ENCODE assay signal across 17 cellular contexts in genomic region chr2:192126426-192126825, GRCh38.
DNase-seq lines count a peak whose midpoint lies in the region; ATAC-seq, FAIRE-seq and TF ChIP-seq lines count a peak whose summit lies in the region.
"Had no signal": no experiment of that assay in that cellular context is flagged by ENCODE, and none has a peak within 500 bp of the region (broad histone marks: within the 10 kb centered on the region; RNA-seq: fewer than 3 reads in every experiment).

No MANE protein-coding gene starts in this region.

- H3K4me2 ChIP-seq in GM23248 (ENCODE audit: unreplicated experiment) = peak overlapping the region; percentile 16
- peak overlapping the region; percentile 5 for H3K4me2 ChIP-seq in skeletal muscle satellite cell (ENCODE audit: low read length)

- ATAC-seq in Right ventricle myocardium inferior = no peak
- ATAC-seq: HCT116, K562, Panc1 had no signal

- no peak overlapping the region for H3K4me3 ChIP-seq in GM23248
- no peak overlapping the region for H3K4me3 ChIP-seq in skeletal muscle satellite cell (ENCODE audit: low read length)
- H3K4me3 ChIP-seq in foreskin fibroblast (ENCODE audit: low read depth in 1 of 2, low read length in 2 of 2) = no peak overlapping the region
- H3K4me3 ChIP-seq: K562, SK-N-MC had no signal

- H3K27me3 ChIP-seq in GM23248 (replicated peaks; ENCODE audit: insufficient read depth) = no peaks in the 10 kb centered on the region
- H3K27me3 ChIP-seq in skeletal muscle satellite cell (ENCODE audit: control insufficient read depth, insufficient read depth, low read length) = no peaks in the 10 kb centered on the region

- no peak overlapping the region for H2AFZ ChIP-seq in GM23248

- no peaks in the 10 kb centered on the region for H3K79me2 ChIP-seq in GM23248 (ENCODE audit: insufficient read depth)

- peak; percentile 13 for FAIRE-seq in islet of Langerhans (lab: Jason Lieb, UNC)
- FAIRE-seq: K562 had no signal

- no peaks in the 10 kb centered on the region for H3K36me3 ChIP-seq in GM23248 (ENCODE audit: low read depth)
- H3K36me3 ChIP-seq in skeletal muscle satellite cell (ENCODE audit: insufficient read depth, low read length) = no peaks in the 10 kb centered on the region

- 0 to 3% methylated on average over 1 of the region's 1 CpG for WGBS in GM23248 (ENCODE audit: low coverage in 1 of 2, low lambda C conversion rate in 2 of 2, missing lambda C conversion rate in 2 of 2), 2 experiments

- in situ Hi-C loops in GM23248 (cut with MboI) = no loop called here

- H3F3A ChIP-seq in GM23248 (ENCODE audit: insufficient read depth) = peaks cover 15% of the 10 kb centered on the region; the same call in 1 of the 2 replicates

- H3K4me1 ChIP-seq in GM23248 (ENCODE audit: insufficient read depth) (peaks cover 27% of the 10 kb centered on the region), skeletal muscle satellite cell (ENCODE audit: control insufficient read depth, insufficient read depth, low read length) (peaks cover 40% of the 10 kb centered on the region)

- no peaks in the 10 kb centered on the region for H4K20me1 ChIP-seq in GM23248 (ENCODE audit: insufficient read depth)

- no peaks in the 10 kb centered on the region for H3K9me3 ChIP-seq in GM23248 (ENCODE audit: low read depth)
- H3K9me3 ChIP-seq in skeletal muscle satellite cell (replicated peaks; ENCODE audit: low read length) = no peaks in the 10 kb centered on the region

- no peaks in the 10 kb centered on the region for H3K9me2 ChIP-seq in GM23248 (ENCODE audit: insufficient read depth)

- H3K9ac ChIP-seq in GM23248 (no peak overlapping the region), skeletal muscle satellite cell (ENCODE audit: low read depth, low read length) (no peak overlapping the region)

- DNase-seq in GM23248 (no peak), NCI-H1930 (lab: John Stamatoyannopoulos, UW) (no peak), COLO668 (lab: John Stamatoyannopoulos, UW; ENCODE audit: unreplicated experiment) (no peak), Right ventricle myocardium inferior (ENCODE audit: missing footprints) (no peak), foreskin fibroblast (no peak)
- DNase-seq: Calu3; CD4-positive, CD25-positive, alpha-beta regulatory T cell; NCI-H1436; NCI-H510A treated with DMSO at 0.1 percent for 48 hours; Right ventricle myocardium superior had no signal

- intact Hi-C loops in Right ventricle myocardium inferior (cut with DNase I) = no loop called here

- H3K27ac ChIP-seq in GM23248 = no peak overlapping the region
- peak overlapping the region; percentile 42 for H3K27ac ChIP-seq in angular gyrus (ENCODE audit: low read depth, low read length)
- H3K27ac ChIP-seq: SK-N-MC had no signal

- TF ChIP-seq CTCF in foreskin fibroblast (IDR thresholded peaks at IDR 0.05; ENCODE audit: low read depth, low read length) = no peak
